ENCODE assay signal across 19 cellular contexts in genomic region chr4:39166670-39167069, GRCh38. TPM values are rescaled to one million over a fixed set of nuclear protein-coding genes. Genes with fewer than 3 reads are reported as not detected.
A peak's percentile ranks its signal among the peaks of the same experiment; 100 is the strongest.
DNase-seq lines count a peak whose midpoint lies in the region; ATAC-seq, FAIRE-seq and TF ChIP-seq lines count a peak whose summit lies in the region.
"Had no signal": no experiment of that assay in that cellular context is flagged by ENCODE, and none has a peak within 500 bp of the region (broad histone marks: within the 10 kb centered on the region; RNA-seq: fewer than 3 reads in every experiment).

No MANE protein-coding gene starts in this region.

- no peak overlapping the region for H3K23ac ChIP-seq in H1 (ENCODE audit: insufficient read length)

- H3K4me2 ChIP-seq in H1 (ENCODE audit: insufficient read depth in 1 of 2, low read depth in 2 of 2, low read length in 2 of 2), result no peak overlapping the region

- TF ChIP-seq RAD21 in H1 (IDR thresholded peaks at IDR 0.05 in 1 of 2, conservative IDR thresholded peaks at IDR 0.05 in 1 of 2; ENCODE audit: low read depth in 2 of 2, low read length in 2 of 2), result no peak

- H3K56ac ChIP-seq in H1 (replicated peaks; ENCODE audit: insufficient read length, low read depth, low read length), result no peak overlapping the region

- H3K4me1 Mint-ChIP-seq in stimulated activated naive B cell treated with anti-CD40 and anti-IgM and Interleukin-4, amounts not matched to agents 10 μg/mL and 1 μg/mL and 100 μg/mL, for 72 hours, result peaks cover 28 to 42% of the 10 kb centered on the region in 2 donors
- H3K4me1 Mint-ChIP-seq in activated CD4-positive, alpha-beta T cell treated with anti-CD3 and anti-CD28 coated beads, Interleukin-2, amount 10 ng/mL, durations not matched to agents 7 days and 5 days, result no peaks in the 10 kb centered on the region

- no peak overlapping the region for H2BK20ac ChIP-seq in H1 (ENCODE audit: low read length)

- CTCF ChIA-PET in H1 (lab: Charles Lee; ENCODE audit: partially characterized antibody), result interaction anchor here (1.1 to 2.1 kb wide), 3 partner anchors 108 to 409 kb away, joined by 4 to 6 read pairs (median 4); no protein-coding TSS in a partner anchor
- CTCF ChIA-PET in activated CD4-positive, alpha-beta T cell treated with anti-CD3 and anti-CD28 coated beads, Interleukin-2, amount 10 ng/mL, durations not matched to agents 7 days and 5 days (lab: Charles Lee), result interaction anchor here (0.8 kb wide), 1 partner anchor 306 kb away, joined by 3 read pairs; no protein-coding TSS in a partner anchor

- no peak for TF ChIP-seq POLR2A in H1 (IDR thresholded peaks at IDR 0.05; ENCODE audit: control extremely low read depth in 1 of 2, low read depth in 2 of 2, low read length in 2 of 2)

- H2BK120ac ChIP-seq in H1 (replicated peaks; ENCODE audit: low read depth, low read length), result no peak overlapping the region

- 88% methylated on average over 7 of the region's 7 CpGs; no CpG with 5 or more reads in 1 of the 2 experiments for WGBS in H1 (ENCODE audit: extremely low coverage in 1 of 2, insufficient coverage in 1 of 2, insufficient read length in 1 of 2, insufficient replicate concordance in 2 of 2, low coverage in 1 of 2, low lambda C conversion rate in 2 of 2, missing lambda C conversion rate in 1 of 2), 2 experiments

- no peak overlapping the region for H2AFZ ChIP-seq in H1 (ENCODE audit: low read length)

- no peak overlapping the region for H4K8ac ChIP-seq in H1 (ENCODE audit: extremely low read depth, insufficient read depth, low read length)

- no peak overlapping the region for H2BK15ac ChIP-seq in H1 (ENCODE audit: low read length)

- H2AK5ac ChIP-seq in H1 (ENCODE audit: low read depth, low read length), result no peak overlapping the region

- peaks cover 0 to 3% (median 0%) of the 10 kb centered on the region in 4 experiments; a peak in 3 of 7 replicates for H3K4me1 ChIP-seq in H1 (replicated peaks in 1 of 4; ENCODE audit: control insufficient read depth in 3 of 4, insufficient read depth in 4 of 4, low read length in 3 of 4)
- H3K4me1 ChIP-seq: heart left ventricle had no signal

- no peak for DNase-seq in H1 (ENCODE audit: low read depth in 1 of 2, low spot score in 2 of 2)
- no peak for DNase-seq in stimulated activated naive B cell treated with anti-CD40 and anti-IgM and Interleukin-4, amounts not matched to agents 10 μg/mL and 1 μg/mL and 100 μg/mL, for 72 hours
- DNase-seq in NCI-H524 (lab: John Stamatoyannopoulos, UW), result no peak
- DNase-seq in activated CD4-positive, alpha-beta T cell treated with anti-CD3 and anti-CD28 coated beads, Interleukin-2, amount 10 ng/mL, durations not matched to agents 7 days and 5 days, result no peak
- DNase-seq: activated CD4-positive, alpha-beta memory T cell treated with anti-CD3 and anti-CD28 coated beads for 36 hours; activated gamma-delta T cell; activated naive CD8-positive, alpha-beta T cell treated with anti-CD3 and anti-CD28 coated beads, Interleukin-2, amount 50 U/mL, for 24 hours; cerebellar nuclear complex; heart left ventricle; midbrain; NCI-H1105 treated with DMSO at 0.1 percent for 48 hours; T-helper 9 cell had no signal

- no peak for FAIRE-seq in H1 (lab: Jason Lieb, UNC)
- FAIRE-seq: H54, urothelium cell line had no signal

- POLR2A ChIA-PET in H1 (lab: Charles Lee; ENCODE audit: partially characterized antibody), result no interaction called here
- POLR2A ChIA-PET in activated CD4-positive, alpha-beta T cell treated with anti-CD3 and anti-CD28 coated beads, Interleukin-2, amount 10 ng/mL, durations not matched to agents 7 days and 5 days (lab: Charles Lee), result no interaction called here

- H2BK12ac ChIP-seq in H1 (ENCODE audit: low read depth, low read length), result no peak overlapping the region

- no peaks in the 10 kb centered on the region for H3K27me3 Mint-ChIP-seq in stimulated activated naive B cell treated with anti-CD40 and anti-IgM and Interleukin-4, amounts not matched to agents 10 μg/mL and 1 μg/mL and 100 μg/mL, for 72 hours
- peaks cover 10% of the 10 kb centered on the region for H3K27me3 Mint-ChIP-seq in activated CD4-positive, alpha-beta T cell treated with anti-CD3 and anti-CD28 coated beads, Interleukin-2, amount 10 ng/mL, durations not matched to agents 7 days and 5 days
- H3K27me3 Mint-ChIP-seq: activated CD4-positive, alpha-beta memory T cell treated with anti-CD3 and anti-CD28 coated beads for 36 hours had no signal

- no peak overlapping the region for H3K4ac ChIP-seq in H1 (replicated peaks; ENCODE audit: insufficient read length, low read depth, low read length)

- H3K14ac ChIP-seq in H1 (ENCODE audit: insufficient read length), result no peak overlapping the region

- H3K36me3 Mint-ChIP-seq in stimulated activated naive B cell treated with anti-CD40 and anti-IgM and Interleukin-4, amounts not matched to agents 10 μg/mL and 1 μg/mL and 100 μg/mL, for 72 hours, result peaks cover 3 to 13% of the 10 kb centered on the region in 2 donors
- H3K36me3 Mint-ChIP-seq in activated CD4-positive, alpha-beta T cell treated with anti-CD3 and anti-CD28 coated beads, Interleukin-2, amount 10 ng/mL, durations not matched to agents 7 days and 5 days (ENCODE audit: low read depth), result no peaks in the 10 kb centered on the region
- H3K36me3 Mint-ChIP-seq: activated CD4-positive, alpha-beta memory T cell treated with anti-CD3 and anti-CD28 coated beads for 36 hours had no signal

- no peaks in the 10 kb centered on the region for H3K27me3 ChIP-seq in H1 (replicated peaks in 1 of 4; ENCODE audit: control insufficient read depth in 3 of 4, extremely low read depth in 1 of 4, insufficient read depth in 3 of 4, low read length in 3 of 4)
- H3K27me3 ChIP-seq: heart left ventricle had no signal

- no peak overlapping the region for H2BK5ac ChIP-seq in H1 (ENCODE audit: low read depth, low read length)

- peak overlapping the region; percentile 82 for H3K27ac Mint-ChIP-seq in stimulated activated naive B cell treated with anti-CD40 and anti-IgM and Interleukin-4, amounts not matched to agents 10 μg/mL and 1 μg/mL and 100 μg/mL, for 72 hours
- no peak overlapping the region for H3K27ac Mint-ChIP-seq in activated CD4-positive, alpha-beta T cell treated with anti-CD3 and anti-CD28 coated beads, Interleukin-2, amount 10 ng/mL, durations not matched to agents 7 days and 5 days
- H3K27ac Mint-ChIP-seq: activated CD4-positive, alpha-beta memory T cell treated with anti-CD3 and anti-CD28 coated beads for 36 hours; WTC11 had no signal

- H3K79me2 ChIP-seq in H1 (ENCODE audit: control insufficient read depth in 1 of 2, insufficient read depth in 2 of 2, low read length in 2 of 2), result no peaks in the 10 kb centered on the region

- no peak for TF ChIP-seq EP300 in H1 (IDR thresholded peaks at IDR 0.05; ENCODE audit: borderline replicate concordance in 1 of 2, low read depth in 2 of 2, low read length in 2 of 2)

- no peak overlapping the region for H3K4me3 ChIP-seq in H1 (ENCODE audit: extremely low read depth in 1 of 4, insufficient read depth in 2 of 4, low read depth in 3 of 4, low read length in 4 of 4)
- H3K4me3 ChIP-seq: heart left ventricle had no signal

- H3K27ac ChIP-seq in H1 (ENCODE audit: low read depth, low read length), result no peak overlapping the region
- H3K27ac ChIP-seq: heart left ventricle had no signal

- H3K79me1 ChIP-seq in H1 (ENCODE audit: low read depth, low read length), result no peaks in the 10 kb centered on the region

- H3K4me3 Mint-ChIP-seq in stimulated activated naive B cell treated with anti-CD40 and anti-IgM and Interleukin-4, amounts not matched to agents 10 μg/mL and 1 μg/mL and 100 μg/mL, for 72 hours, result peak overlapping the region; percentile 45 to 66
- H3K4me3 Mint-ChIP-seq in activated CD4-positive, alpha-beta T cell treated with anti-CD3 and anti-CD28 coated beads, Interleukin-2, amount 10 ng/mL, durations not matched to agents 7 days and 5 days, result no peak overlapping the region
- H3K4me3 Mint-ChIP-seq: activated CD4-positive, alpha-beta memory T cell treated with anti-CD3 and anti-CD28 coated beads for 36 hours; activated naive CD8-positive, alpha-beta T cell treated with anti-CD3 and anti-CD28 coated beads, Interleukin-2, amount 50 U/mL, for 24 hours; WTC11 had no signal

- H3K36me3 ChIP-seq in H1 (ENCODE audit: control insufficient read depth in 2 of 4, insufficient read depth in 4 of 4, low read length in 3 of 4), result no peaks in the 10 kb centered on the region
- H3K36me3 ChIP-seq: heart left ventricle had no signal

- no peaks in the 10 kb centered on the region for H3K23me2 ChIP-seq in H1 (ENCODE audit: low read depth, low read length)

- peak; percentile 46 for ATAC-seq in GM18858 (IDR thresholded peaks at IDR 0.05; ENCODE audit: unreplicated experiment)
- ATAC-seq in HG03196 (IDR thresholded peaks at IDR 0.05; ENCODE audit: unreplicated experiment), result peak; percentile 40
- peak; percentile 62 to 64 for ATAC-seq in stimulated activated naive B cell treated with anti-CD40 and anti-IgM and Interleukin-4, amounts not matched to agents 10 μg/mL and 1 μg/mL and 100 μg/mL, for 72 hours (replicated peaks)
- ATAC-seq in GM21786 (IDR thresholded peaks at IDR 0.05; ENCODE audit: unreplicated experiment), result no peak
- ATAC-seq: activated naive CD8-positive, alpha-beta T cell treated with anti-CD3 and anti-CD28 coated beads, Interleukin-2, amount 50 U/mL, for 24 hours; heart left ventricle; left lobe of liver had no signal

- no peak overlapping the region for H3K9ac ChIP-seq in H1 (replicated peaks in 1 of 4; ENCODE audit: extremely low read depth in 1 of 4, low read depth in 3 of 4, low read length in 3 of 4)

- no peak overlapping the region for H3K18ac ChIP-seq in H1 (ENCODE audit: extremely low read depth, low read length)

- no peak overlapping the region for H4K91ac ChIP-seq in H1 (replicated peaks; ENCODE audit: insufficient read length, low read length)

- no peak overlapping the region for H4K5ac ChIP-seq in H1 (ENCODE audit: insufficient read length, low read depth, low read length)

- peaks cover 6 to 9% of the 10 kb centered on the region in 2 donors for H3K9me3 Mint-ChIP-seq in stimulated activated naive B cell treated with anti-CD40 and anti-IgM and Interleukin-4, amounts not matched to agents 10 μg/mL and 1 μg/mL and 100 μg/mL, for 72 hours
- H3K9me3 Mint-ChIP-seq in activated CD4-positive, alpha-beta T cell treated with anti-CD3 and anti-CD28 coated beads, Interleukin-2, amount 10 ng/mL, durations not matched to agents 7 days and 5 days, result peaks cover 5% of the 10 kb centered on the region

- H4K20me1 ChIP-seq in H1 (replicated peaks in 1 of 2; ENCODE audit: control insufficient read depth in 1 of 2, insufficient read depth in 2 of 2, low read length in 2 of 2), result no peaks in the 10 kb centered on the region

- H3K9me3 ChIP-seq in H1 (ENCODE audit: insufficient read depth in 2 of 2, low read depth in 1 of 2, low read length in 1 of 2), result no peaks in the 10 kb centered on the region

- no peak for TF ChIP-seq CTCF in H1 (IDR thresholded peaks at IDR 0.05; ENCODE audit: control extremely low read depth in 1 of 3, insufficient read depth in 1 of 3, low read depth in 1 of 3, low read length in 3 of 3)

RNA-seq across cellular contexts. Expression of gene WDR19, which starts 15.7 kb away (rescaled TPM):
- total RNA-seq in H1 (2021; fragmentation: NEBNext Ultra II Directional; extraction: Animal tissue kit (Norgen Biotek cat#: 25700)), result 19.7 and 22.2 TPM in 2 replicates
- 16.9 and 23.3 TPM in 2 replicates for polyA plus RNA-seq in H1 (2011; rRNA removed)
- polyA plus RNA-seq in H1 (2011; cell fraction: cytosol; rRNA removed), result 27.7 TPM
- polyA plus RNA-seq in H1 (2011; cell fraction: nucleus; rRNA removed), result 50.1 TPM
- polyA plus RNA-seq in H1 (2012, experiment 1 of 2), result 19.9 to 33.1 TPM (median 21.4 TPM) in 4 replicates
- 2.1 TPM for polyA plus RNA-seq in H1 (2012, experiment 2 of 2)
- 19.2 TPM for polyA plus RNA-seq in H1 (2013, experiment 1 of 2)
- 16.2 TPM for polyA plus RNA-seq in H1 (2013, experiment 2 of 2)
- polyA minus RNA-seq in H1 (2011; rRNA and poly(A)+ RNA removed), result 28.0 and 32.0 TPM in 2 replicates
- polyA minus RNA-seq in H1 (2011; cell fraction: cytosol; rRNA and poly(A)+ RNA removed), result 12.8 TPM
- 43.1 TPM for polyA minus RNA-seq in H1 (2011; cell fraction: nucleus; rRNA and poly(A)+ RNA removed)
- total RNA-seq in activated CD4-positive, alpha-beta T cell treated with anti-CD3 and anti-CD28 coated beads, Interleukin-2, amount 10 ng/mL, durations not matched to agents 7 days and 5 days, result 10 to 100 TPM in 1 of 2 experiments, 1 to 10 TPM in 1; 10.0 to 11.8 TPM
